Comparison of ENCODE assay signal across 1 cellular context in genomic region chr5:143495124-143495523, GRCh38.
A peak's percentile ranks its signal among the peaks of the same experiment; 100 is the strongest.
TF ChIP-seq lines count a peak whose summit lies in the region.

No MANE protein-coding gene starts in this region.

TF ChIP-seq in HepG2, 621 proteins besides CTCF, POLR2A, EP300 and RAD21 (continued from another document and continues in another):
- TF ChIP-seq PAXIP1 (CRISPR knock-in tag; conservative IDR thresholded peaks at IDR 0.05) (peak; percentile 53; the same call in 1 of the 2 replicates), SNRNP70 (IDR thresholded peaks at IDR 0.05; ENCODE audit: low read depth, low read length) (no peak), ZNF616 (CRISPR knock-in tag; IDR thresholded peaks at IDR 0.05; ENCODE audit: low read depth) (no peak), STAG1 (CRISPR knock-in tag; IDR thresholded peaks at IDR 0.05) (no peak), NFAT5 (CRISPR knock-in tag; IDR thresholded peaks at IDR 0.05) (no peak), TIGD3 (CRISPR knock-in tag; IDR thresholded peaks at IDR 0.05; ENCODE audit: borderline replicate concordance) (no peak), RORA (CRISPR knock-in tag; IDR thresholded peaks at IDR 0.05) (no peak), ZNF253 (CRISPR knock-in tag; IDR thresholded peaks at IDR 0.05; ENCODE audit: borderline replicate concordance) (no peak), ZSCAN30 (CRISPR knock-in tag; IDR thresholded peaks at IDR 0.05) (no peak), SOX6 (IDR thresholded peaks at IDR 0.05) (no peak), SOX6 (CRISPR knock-in tag; IDR thresholded peaks at IDR 0.05) (peak; percentile 45; the same call in 1 of the 2 replicates), CREBL2 (CRISPR knock-in tag; IDR thresholded peaks at IDR 0.05; ENCODE audit: borderline replicate concordance) (no peak), PHF5A (CRISPR knock-in tag; IDR thresholded peaks at IDR 0.05; ENCODE audit: low read depth, unreplicated experiment) (no peak), NR2C2 (CRISPR knock-in tag; IDR thresholded peaks at IDR 0.05; ENCODE audit: borderline replicate concordance) (no peak), ZNF749 (CRISPR knock-in tag; IDR thresholded peaks at IDR 0.05; ENCODE audit: borderline replicate concordance) (no peak), ZFX (CRISPR knock-in tag; IDR thresholded peaks at IDR 0.05; ENCODE audit: low read depth) (no peak), ESRRA (CRISPR knock-in tag; IDR thresholded peaks at IDR 0.05; ENCODE audit: low read depth) (no peak), ZNF354B (CRISPR knock-in tag; IDR thresholded peaks at IDR 0.05) (no peak), GFI1 (CRISPR knock-in tag; IDR thresholded peaks at IDR 0.05; ENCODE audit: borderline replicate concordance) (no peak), ONECUT2 (CRISPR knock-in tag; IDR thresholded peaks at IDR 0.05) (no peak), DRAP1 (CRISPR knock-in tag; IDR thresholded peaks at IDR 0.05) (no peak), SALL2 (CRISPR knock-in tag; IDR thresholded peaks at IDR 0.05) (no peak), ZNF441 (CRISPR knock-in tag; IDR thresholded peaks at IDR 0.05; ENCODE audit: borderline replicate concordance) (no peak), HOXA3 (CRISPR knock-in tag; IDR thresholded peaks at IDR 0.05) (no peak), ZNF709 (CRISPR knock-in tag; IDR thresholded peaks at IDR 0.05) (no peak), MTERF4 (CRISPR knock-in tag; IDR thresholded peaks at IDR 0.05) (no peak), RXRB (CRISPR knock-in tag; IDR thresholded peaks at IDR 0.05; ENCODE audit: borderline replicate concordance) (peak; percentile 41; the same call in 1 of the 2 replicates), FOXP1 (IDR thresholded peaks at IDR 0.05) (no peak), FOXP1 (CRISPR knock-in tag; IDR thresholded peaks at IDR 0.05) (no peak), ZNF562 (CRISPR knock-in tag; IDR thresholded peaks at IDR 0.05; ENCODE audit: borderline replicate concordance) (no peak), HIC2 (CRISPR knock-in tag; IDR thresholded peaks at IDR 0.05; ENCODE audit: low read depth) (no peak), PRDM15 (CRISPR knock-in tag; IDR thresholded peaks at IDR 0.05) (no peak), MED8 (CRISPR knock-in tag; IDR thresholded peaks at IDR 0.05; ENCODE audit: insufficient replicate concordance) (no peak), SNAPC4 (CRISPR knock-in tag; IDR thresholded peaks at IDR 0.05) (no peak), GZF1 (CRISPR knock-in tag; IDR thresholded peaks at IDR 0.05) (no peak), ZNF260 (CRISPR knock-in tag; IDR thresholded peaks at IDR 0.05; ENCODE audit: borderline replicate concordance, low read depth) (no peak), ZSCAN9 (CRISPR knock-in tag; IDR thresholded peaks at IDR 0.05; ENCODE audit: borderline replicate concordance) (no peak), ERF (CRISPR knock-in tag; IDR thresholded peaks at IDR 0.05) (no peak), SAP130 (CRISPR knock-in tag; IDR thresholded peaks at IDR 0.05; ENCODE audit: low read depth) (0 out of 2 replicates have a peak, but pooled peaks have one; percentile 22), ATRX (CRISPR knock-in tag; IDR thresholded peaks at IDR 0.05; ENCODE audit: borderline replicate concordance) (no peak)
